Comparison of ENCODE assay signal across 8 cellular contexts in genomic region chr6:163711615-163712568, GRCh38.
DNase-seq lines count a peak whose midpoint lies in the region; ATAC-seq and TF ChIP-seq lines count a peak whose summit lies in the region.

No MANE protein-coding gene starts in this region.

- ATAC-seq in GM21526 (IDR thresholded peaks at IDR 0.05; ENCODE audit: low FRiP score, unreplicated experiment): peak; percentile 21

- TF ChIP-seq CTCF in NB4 (IDR thresholded peaks at IDR 0.05; ENCODE audit: low read depth, low read length): peak; percentile 39

- DNase-seq in C1 segment of cervical spinal cord (lab: John Stamatoyannopoulos, UW) (peak in 11 of 14 donors; percentile 7 to 55 (median 39)), NB4 (ENCODE audit: low read depth) (peak; percentile 99), epidermal melanocyte (ENCODE audit: insufficient read length, low spot score) (peak; percentile 33), nucleus accumbens (lab: John Stamatoyannopoulos, UW) (peak in 38 of 56 donors; percentile 9 to 74 (median 28)), NCI-H1930 (lab: John Stamatoyannopoulos, UW) (no peak), NCI-H748 (lab: John Stamatoyannopoulos, UW; ENCODE audit: unreplicated experiment) (no peak), NCI-H345 treated with DMSO at 0.1 percent for 48 hours (lab: John Stamatoyannopoulos, UW; ENCODE audit: unreplicated experiment) (no peak)

- TF ChIP-seq POLR2A in NB4 (IDR thresholded peaks at IDR 0.05; ENCODE audit: extremely low read depth, insufficient read length): no peak

- peak overlapping the region; percentile 57 for H3K4me3 ChIP-seq in NB4 (ENCODE audit: low read depth, low read length)

Comparison
In these comparisons a context has a peak if more than half of its experiments do, and no peak if none do; other contexts are left out.
1. DNase-seq: peak in C1 segment of cervical spinal cord (11 of 14), NB4 (single experiment), epidermal melanocyte (single experiment) and nucleus accumbens (38 of 56); none in NCI-H1930 (0 of 2), NCI-H748 (single experiment) and NCI-H345 treated with DMSO at 0.1 percent for 48 hours (single experiment).